1 cellular context compared by ENCODE assay signal in genomic region chr1:184973308-184974085, GRCh38.
A peak's percentile ranks its signal among the peaks of the same experiment; 100 is the strongest.
TF ChIP-seq lines count a peak whose summit lies in the region.

No MANE protein-coding gene starts in this region.

TF ChIP-seq in K562, 482 proteins besides CTCF, POLR2A, EP300 and RAD21 (continued from another document and continues in another):
- TF ChIP-seq, protein P1, sequence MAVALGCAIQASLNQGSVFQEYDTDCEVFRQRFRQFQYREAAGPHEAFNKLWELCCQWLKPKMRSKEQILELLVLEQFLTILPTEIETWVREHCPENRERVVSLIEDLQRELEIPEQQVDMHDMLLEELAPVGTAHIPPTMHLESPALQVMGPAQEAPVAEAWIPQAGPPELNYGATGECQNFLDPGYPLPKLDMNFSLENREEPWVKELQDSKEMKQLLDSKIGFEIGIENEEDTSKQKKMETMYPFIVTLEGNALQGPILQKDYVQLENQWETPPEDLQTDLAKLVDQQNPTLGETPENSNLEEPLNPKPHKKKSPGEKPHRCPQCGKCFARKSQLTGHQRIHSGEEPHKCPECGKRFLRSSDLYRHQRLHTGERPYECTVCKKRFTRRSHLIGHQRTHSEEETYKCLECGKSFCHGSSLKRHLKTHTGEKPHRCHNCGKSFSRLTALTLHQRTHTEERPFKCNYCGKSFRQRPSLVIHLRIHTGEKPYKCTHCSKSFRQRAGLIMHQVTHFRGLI (CRISPR knock-in tag; IDR thresholded peaks at IDR 0.05) = peak; percentile 23; the same call in 1 of the 2 replicates
- TF ChIP-seq HDAC3 (IDR thresholded peaks at IDR 0.05; ENCODE audit: borderline replicate concordance, partially characterized antibody) (peak; percentile 19), BCOR (IDR thresholded peaks at IDR 0.05) (peak; percentile 74), JUND (IDR thresholded peaks at IDR 0.05; ENCODE audit: borderline replicate concordance, low read depth, low read length) (peak; percentile 81), JUND (tag; IDR thresholded peaks at IDR 0.05; ENCODE audit: borderline replicate concordance, low read depth, low read length) (peak; percentile 77; the same call in 2 of the 3 replicates), TARDBP (IDR thresholded peaks at IDR 0.05) (0 out of 2 replicates have a peak, but pooled peaks have one; percentile 6), POLR2B (IDR thresholded peaks at IDR 0.05; ENCODE audit: low read depth, partially characterized antibody) (peak; percentile 85), ATF6 (CRISPR knock-in tag; IDR thresholded peaks at IDR 0.05) (peak; percentile 80), TAF7 (tag; IDR thresholded peaks at IDR 0.05) (peak; percentile 79), ARID1B (IDR thresholded peaks at IDR 0.05) (peak; percentile 84), MAFF (IDR thresholded peaks at IDR 0.05; ENCODE audit: low read length) (0 out of 2 replicates have a peak, but pooled peaks have one; percentile 32), POU5F1 (IDR thresholded peaks at IDR 0.05; ENCODE audit: borderline replicate concordance, low read depth, low read length, partially characterized antibody) (no peak), ZBTB34 (CRISPR knock-in tag; IDR thresholded peaks at IDR 0.05) (no peak), ZNF324 (CRISPR knock-in tag; IDR thresholded peaks at IDR 0.05) (no peak), DPF2 (IDR thresholded peaks at IDR 0.05) (peak; percentile 90), NFYB (IDR thresholded peaks at IDR 0.05; ENCODE audit: extremely low read depth, insufficient read length) (no peak), PHF8 (IDR thresholded peaks at IDR 0.05; ENCODE audit: borderline replicate concordance, low read length) (peak; percentile 68), ZNF239 (CRISPR knock-in tag; IDR thresholded peaks at IDR 0.05) (0 out of 2 replicates have a peak, but pooled peaks have one; percentile 10), SUPT5H (IDR thresholded peaks at IDR 0.05) (peak; percentile 82), TRIM24 (IDR thresholded peaks at IDR 0.05) (peak; percentile 78 to 84), POLR2H (tag; IDR thresholded peaks at IDR 0.05; ENCODE audit: low read depth) (peak; percentile 94), GATA2 (CRISPR knock-in tag; IDR thresholded peaks at IDR 0.05) (0 out of 2 replicates have a peak, but pooled peaks have one; percentile 38), TAL1 (IDR thresholded peaks at IDR 0.05) (peak; percentile 26; the same call in 1 of the 2 replicates), IFI16 (CRISPR knock-in tag; IDR thresholded peaks at IDR 0.05) (no peak), ATF4 (CRISPR knock-in tag; IDR thresholded peaks at IDR 0.05) (peak; percentile 99), OTX1 (CRISPR knock-in tag; IDR thresholded peaks at IDR 0.05) (peak; percentile 67; the same call in 1 of the 2 replicates), ETV1 (tag; conservative IDR thresholded peaks at IDR 0.05; ENCODE audit: low read depth) (peak; percentile 74), SOX6 (IDR thresholded peaks at IDR 0.05) (peak; percentile 77), L3MBTL2 (IDR thresholded peaks at IDR 0.05) (peak; percentile 68), ZNF165 (CRISPR knock-in tag; IDR thresholded peaks at IDR 0.05; ENCODE audit: borderline replicate concordance) (no peak), BCLAF1 (IDR thresholded peaks at IDR 0.05; ENCODE audit: borderline replicate concordance in 1 of 2, control insufficient read depth in 1 of 2, low read depth in 2 of 2, low read length in 1 of 2) (no peak), MBD2 (IDR thresholded peaks at IDR 0.05; ENCODE audit: borderline replicate concordance, low read depth) (peak; percentile 40; the same call in 1 of the 2 replicates), RBBP5 (IDR thresholded peaks at IDR 0.05; ENCODE audit: borderline replicate concordance, insufficient read depth, low read length, poor library complexity, severe bottlenecking) (peak; percentile 81), MAZ (CRISPR knock-in tag; conservative IDR thresholded peaks at IDR 0.05 in 1 of 2, IDR thresholded peaks at IDR 0.05 in 1 of 2) (peak; percentile 11 to 77; a peak in 2 of 4 replicates), CEBPG (CRISPR knock-in tag; IDR thresholded peaks at IDR 0.05) (peak; percentile 99), CEBPG (tag; conservative IDR thresholded peaks at IDR 0.05 in 1 of 2, IDR thresholded peaks at IDR 0.05 in 1 of 2) (peak; percentile 93 to 94), BRD4 (IDR thresholded peaks at IDR 0.05) (peak; percentile 96), FOXA3 (CRISPR knock-in tag; conservative IDR thresholded peaks at IDR 0.05 in 1 of 2, IDR thresholded peaks at IDR 0.05 in 1 of 2) (0 out of 4 replicates have a peak, but pooled peaks of 1 of the 2 experiments have one; percentile 61), ZBTB7A (IDR thresholded peaks at IDR 0.05; ENCODE audit: borderline replicate concordance, control insufficient read depth, low read depth, low read length) (peak; percentile 51; the same call in 1 of the 2 replicates), ZNF263 (CRISPR knock-in tag; IDR thresholded peaks at IDR 0.05; ENCODE audit: borderline replicate concordance) (no peak; the same call in 1 of the 2 replicates), JUN (IDR thresholded peaks at IDR 0.05; ENCODE audit: borderline replicate concordance, low read depth, low read length) (peak; percentile 79), JUN (CRISPR knock-in tag; IDR thresholded peaks at IDR 0.05; ENCODE audit: borderline replicate concordance) (peak; percentile 62), NFRKB (IDR thresholded peaks at IDR 0.05; ENCODE audit: low read depth) (peak; percentile 97), ETS1 (conservative IDR thresholded peaks at IDR 0.05; ENCODE audit: control insufficient read depth, low read depth, low read length) (no peak), ZNF586 (CRISPR knock-in tag; conservative IDR thresholded peaks at IDR 0.05) (0 out of 2 replicates have a peak, but pooled peaks have one; percentile 10), MECOM (CRISPR knock-in tag; IDR thresholded peaks at IDR 0.05) (peak; percentile 63; the same call in 1 of the 2 replicates), ZNF766 (CRISPR knock-in tag; conservative IDR thresholded peaks at IDR 0.05) (peak; percentile 76; the same call in 1 of the 2 replicates), SPI1 (IDR thresholded peaks at IDR 0.05; ENCODE audit: borderline replicate concordance, low read depth, low read length) (peak; percentile 95), TOE1 (IDR thresholded peaks at IDR 0.05; ENCODE audit: borderline replicate concordance) (peak; percentile 56; the same call in 1 of the 2 replicates), TOE1 (CRISPR knock-in tag; IDR thresholded peaks at IDR 0.05; ENCODE audit: borderline replicate concordance, low read depth) (no peak), TGIF2 (CRISPR knock-in tag; IDR thresholded peaks at IDR 0.05) (no peak), RB1 (IDR thresholded peaks at IDR 0.05; ENCODE audit: low read depth) (peak; percentile 57; the same call in 1 of the 2 replicates), NCOA1 (IDR thresholded peaks at IDR 0.05; ENCODE audit: low read depth) (peak; percentile 77), ZFX (CRISPR knock-in tag; IDR thresholded peaks at IDR 0.05) (peak; percentile 85; the same call in 1 of the 2 replicates), CTBP1 (IDR thresholded peaks at IDR 0.05; ENCODE audit: borderline replicate concordance) (peak; percentile 64)
- TF ChIP-seq, protein P2, sequence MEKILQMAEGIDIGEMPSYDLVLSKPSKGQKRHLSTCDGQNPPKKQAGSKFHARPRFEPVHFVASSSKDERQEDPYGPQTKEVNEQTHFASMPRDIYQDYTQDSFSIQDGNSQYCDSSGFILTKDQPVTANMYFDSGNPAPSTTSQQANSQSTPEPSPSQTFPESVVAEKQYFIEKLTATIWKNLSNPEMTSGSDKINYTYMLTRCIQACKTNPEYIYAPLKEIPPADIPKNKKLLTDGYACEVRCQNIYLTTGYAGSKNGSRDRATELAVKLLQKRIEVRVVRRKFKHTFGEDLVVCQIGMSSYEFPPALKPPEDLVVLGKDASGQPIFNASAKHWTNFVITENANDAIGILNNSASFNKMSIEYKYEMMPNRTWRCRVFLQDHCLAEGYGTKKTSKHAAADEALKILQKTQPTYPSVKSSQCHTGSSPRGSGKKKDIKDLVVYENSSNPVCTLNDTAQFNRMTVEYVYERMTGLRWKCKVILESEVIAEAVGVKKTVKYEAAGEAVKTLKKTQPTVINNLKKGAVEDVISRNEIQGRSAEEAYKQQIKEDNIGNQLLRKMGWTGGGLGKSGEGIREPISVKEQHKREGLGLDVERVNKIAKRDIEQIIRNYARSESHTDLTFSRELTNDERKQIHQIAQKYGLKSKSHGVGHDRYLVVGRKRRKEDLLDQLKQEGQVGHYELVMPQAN (IDR thresholded peaks at IDR 0.05; ENCODE audit: borderline replicate concordance) = 0 out of 2 replicates have a peak, but pooled peaks have one; percentile 47
- TF ChIP-seq, protein P3, sequence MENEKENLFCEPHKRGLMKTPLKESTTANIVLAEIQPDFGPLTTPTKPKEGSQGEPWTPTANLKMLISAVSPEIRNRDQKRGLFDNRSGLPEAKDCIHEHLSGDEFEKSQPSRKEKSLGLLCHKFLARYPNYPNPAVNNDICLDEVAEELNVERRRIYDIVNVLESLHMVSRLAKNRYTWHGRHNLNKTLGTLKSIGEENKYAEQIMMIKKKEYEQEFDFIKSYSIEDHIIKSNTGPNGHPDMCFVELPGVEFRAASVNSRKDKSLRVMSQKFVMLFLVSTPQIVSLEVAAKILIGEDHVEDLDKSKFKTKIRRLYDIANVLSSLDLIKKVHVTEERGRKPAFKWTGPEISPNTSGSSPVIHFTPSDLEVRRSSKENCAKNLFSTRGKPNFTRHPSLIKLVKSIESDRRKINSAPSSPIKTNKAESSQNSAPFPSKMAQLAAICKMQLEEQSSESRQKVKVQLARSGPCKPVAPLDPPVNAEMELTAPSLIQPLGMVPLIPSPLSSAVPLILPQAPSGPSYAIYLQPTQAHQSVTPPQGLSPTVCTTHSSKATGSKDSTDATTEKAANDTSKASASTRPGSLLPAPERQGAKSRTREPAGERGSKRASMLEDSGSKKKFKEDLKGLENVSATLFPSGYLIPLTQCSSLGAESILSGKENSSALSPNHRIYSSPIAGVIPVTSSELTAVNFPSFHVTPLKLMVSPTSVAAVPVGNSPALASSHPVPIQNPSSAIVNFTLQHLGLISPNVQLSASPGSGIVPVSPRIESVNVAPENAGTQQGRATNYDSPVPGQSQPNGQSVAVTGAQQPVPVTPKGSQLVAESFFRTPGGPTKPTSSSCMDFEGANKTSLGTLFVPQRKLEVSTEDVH (IDR thresholded peaks at IDR 0.05; ENCODE audit: low read depth, partially characterized antibody) = peak; percentile 63
